8 cellular contexts compared by ENCODE assay signal in the genomic region with DNA sequence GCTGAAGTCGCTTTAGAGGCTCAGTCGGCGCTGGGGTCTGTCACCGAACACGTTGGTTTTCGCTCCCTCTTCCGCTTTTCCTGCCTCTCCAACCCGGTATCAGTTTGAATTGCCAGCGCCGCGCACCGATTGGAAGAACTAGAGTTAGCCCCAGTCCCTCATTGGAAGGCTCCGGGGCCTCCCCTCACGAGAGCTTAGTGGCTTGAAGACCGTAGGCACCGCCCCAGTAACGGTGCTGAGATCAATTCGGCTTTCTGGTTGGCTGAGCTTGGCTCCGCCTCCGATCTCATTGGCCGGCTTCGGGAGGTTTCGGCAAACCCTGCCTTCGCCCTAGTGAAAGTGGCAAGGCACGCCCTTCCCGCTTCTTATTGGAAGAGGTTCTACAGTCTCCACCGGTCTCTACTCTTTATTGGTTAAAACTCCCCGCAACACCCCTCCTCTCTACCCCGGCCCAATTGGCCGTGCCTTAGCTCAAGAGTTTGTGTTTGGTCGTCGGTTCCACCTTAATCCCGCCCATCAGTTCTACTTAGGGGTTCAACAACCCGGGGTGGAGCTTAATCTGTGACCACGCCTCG. TPM values are rescaled to one million over a fixed set of nuclear protein-coding genes. Genes with fewer than 3 reads are reported as not detected.
DNase-seq lines count a peak whose midpoint lies in the region; ATAC-seq and TF ChIP-seq lines count a peak whose summit lies in the region.
"Not testable (repeated sequence)": the region's sequence is repeated elsewhere in the genome, so short reads cannot be mapped to it uniquely, and the experiment has no call there.

A gene (minus strand): TSS at position 51 of the 575 bp plus-strand sequence. CDS start 814 bp downstream, outside the sequence.

- H3F3A ChIP-seq in SK-N-SH (replicated peaks; ENCODE audit: insufficient read depth), result not testable (repeated sequence)

- not testable (repeated sequence) for H2AFZ ChIP-seq in SK-N-SH (ENCODE audit: low read depth)

- TF ChIP-seq RAD21 in SK-N-SH (IDR thresholded peaks at IDR 0.05; ENCODE audit: low read length), result not testable (repeated sequence)

- DNase-seq in NCI-H1105 (lab: John Stamatoyannopoulos, UW) (peak; percentile 99), SK-N-SH (peak; percentile 70), foreskin melanocyte (peak; percentile 99), occipital lobe (lab: John Stamatoyannopoulos, UW) (peak; percentile 99)
- peak; percentile 78 to 91 (median 84) for DNase-seq in activated naive CD4-positive, alpha-beta T cell (lab: John Stamatoyannopoulos, UW)

- not testable (repeated sequence) for H3K9me2 ChIP-seq in SK-N-SH

- H4K20me1 ChIP-seq in SK-N-SH (ENCODE audit: insufficient read depth), result not testable (repeated sequence)

- H3K9ac ChIP-seq in SK-N-SH, result peak within 1 kb of the TSS; percentile 79
- H3K9ac ChIP-seq in subcutaneous abdominal adipose tissue (ENCODE audit: low read length in 5 of 5), result not testable (repeated sequence)

- H3K9me3 ChIP-seq in SK-N-SH; subcutaneous abdominal adipose tissue (ENCODE audit: control insufficient read depth in 5 of 5, low read length in 5 of 5): not testable (repeated sequence)

- H3K4me1 ChIP-seq in SK-N-SH (ENCODE audit: control insufficient read depth in 1 of 2, insufficient read depth in 2 of 2, low read depth in 1 of 2, low read length in 1 of 2); subcutaneous abdominal adipose tissue (ENCODE audit: control insufficient read depth in 5 of 5, insufficient read depth in 5 of 5, low read length in 5 of 5): not testable (repeated sequence)

- CTCF ChIA-PET in SK-N-SH (lab: Yijun Ruan, JAX), result not testable (repeated sequence)

- TF ChIP-seq EP300 in SK-N-SH (IDR thresholded peaks at IDR 0.05; ENCODE audit: borderline replicate concordance in 1 of 2, low read depth in 1 of 2, low read length in 1 of 2), result not testable (repeated sequence)

- WGBS in SK-N-SH (ENCODE audit: low lambda C conversion rate), result under 1% methylated on average over 9 of the region's 36 CpGs

- not testable (repeated sequence) for H3K36me3 ChIP-seq in SK-N-SH (replicated peaks in 1 of 2; ENCODE audit: control insufficient read depth in 1 of 2, insufficient read depth in 2 of 2, low read length in 1 of 2); subcutaneous abdominal adipose tissue (ENCODE audit: control insufficient read depth in 5 of 5, insufficient read depth in 5 of 5, low read length in 5 of 5)

- not testable (repeated sequence) for TF ChIP-seq CTCF in SK-N-SH (IDR thresholded peaks at IDR 0.05)

- not testable (repeated sequence) for H3K4me2 ChIP-seq in SK-N-SH

- POLR2A ChIA-PET in SK-N-SH (lab: Yijun Ruan, JAX), result not testable (repeated sequence)

- H3K79me2 ChIP-seq in SK-N-SH (ENCODE audit: insufficient read depth), result not testable (repeated sequence)

- ATAC-seq in HG02763 (IDR thresholded peaks at IDR 0.05; ENCODE audit: unreplicated experiment), result peak; percentile 88

- H3K27me3 ChIP-seq in SK-N-SH (ENCODE audit: insufficient read depth); subcutaneous abdominal adipose tissue (ENCODE audit: control insufficient read depth in 5 of 5, insufficient read depth in 4 of 5, low read length in 5 of 5): not testable (repeated sequence)

- H3K4me3 ChIP-seq in GM08714 (ENCODE audit: low read length) (peak within 1 kb of the TSS; percentile 79; the same call in 1 of the 2 replicates), SK-N-SH (ENCODE audit: low read depth in 2 of 2, low read length in 1 of 2) (peak within 1 kb of the TSS; percentile 35 to 49; a peak in 2 of 4 replicates), subcutaneous abdominal adipose tissue (ENCODE audit: low read depth in 1 of 5, low read length in 5 of 5) (peak within 1 kb of the TSS in 4 of 5 donors; percentile 40 to 59 (median 50))

- H3K27ac ChIP-seq in SK-N-SH (ENCODE audit: low read depth in 2 of 2, low read length in 1 of 2), result peak within 1 kb of the TSS in 1 of 2 experiments; percentile 62; a peak in 2 of 4 replicates
- not testable (repeated sequence) for H3K27ac ChIP-seq in subcutaneous abdominal adipose tissue (ENCODE audit: low read depth, low read length)

TF ChIP-seq in SK-N-SH, 30 proteins besides CTCF, POLR2A, EP300 and RAD21:
- TF ChIP-seq, protein P1, sequence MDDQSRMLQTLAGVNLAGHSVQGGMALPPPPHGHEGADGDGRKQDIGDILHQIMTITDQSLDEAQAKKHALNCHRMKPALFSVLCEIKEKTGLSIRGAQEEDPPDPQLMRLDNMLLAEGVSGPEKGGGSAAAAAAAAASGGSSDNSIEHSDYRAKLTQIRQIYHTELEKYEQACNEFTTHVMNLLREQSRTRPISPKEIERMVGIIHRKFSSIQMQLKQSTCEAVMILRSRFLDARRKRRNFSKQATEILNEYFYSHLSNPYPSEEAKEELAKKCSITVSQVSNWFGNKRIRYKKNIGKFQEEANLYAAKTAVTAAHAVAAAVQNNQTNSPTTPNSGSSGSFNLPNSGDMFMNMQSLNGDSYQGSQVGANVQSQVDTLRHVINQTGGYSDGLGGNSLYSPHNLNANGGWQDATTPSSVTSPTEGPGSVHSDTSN (IDR thresholded peaks at IDR 0.05), result peak; percentile 15; the same call in 1 of the 2 replicates
- TF ChIP-seq, protein P2, sequence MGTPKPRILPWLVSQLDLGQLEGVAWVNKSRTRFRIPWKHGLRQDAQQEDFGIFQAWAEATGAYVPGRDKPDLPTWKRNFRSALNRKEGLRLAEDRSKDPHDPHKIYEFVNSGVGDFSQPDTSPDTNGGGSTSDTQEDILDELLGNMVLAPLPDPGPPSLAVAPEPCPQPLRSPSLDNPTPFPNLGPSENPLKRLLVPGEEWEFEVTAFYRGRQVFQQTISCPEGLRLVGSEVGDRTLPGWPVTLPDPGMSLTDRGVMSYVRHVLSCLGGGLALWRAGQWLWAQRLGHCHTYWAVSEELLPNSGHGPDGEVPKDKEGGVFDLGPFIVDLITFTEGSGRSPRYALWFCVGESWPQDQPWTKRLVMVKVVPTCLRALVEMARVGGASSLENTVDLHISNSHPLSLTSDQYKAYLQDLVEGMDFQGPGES (IDR thresholded peaks at IDR 0.05; ENCODE audit: low read depth, low read length), result peak; percentile 41; the same call in 1 of the 2 replicates
- peak; percentile 47 for TF ChIP-seq CHD2 (IDR thresholded peaks at IDR 0.05; ENCODE audit: low read length, partially characterized antibody)
TF ChIP-seq in SK-N-SH: peak in this region for 3; not testable (repeated sequence) for 27.

RNA-seq across cellular contexts. Expression of the gene that starts here (rescaled TPM):
- 8.1 and 8.8 TPM in 2 replicates for polyA plus RNA-seq in SK-N-SH (2012; rRNA removed)
- polyA plus RNA-seq in SK-N-SH (2012; cell fraction: cytosol; rRNA removed), result 8.9 and 9.2 TPM in 2 replicates
- 11.8 and 13.9 TPM in 2 replicates for polyA plus RNA-seq in SK-N-SH (2012; cell fraction: nucleus; rRNA removed)
- total RNA-seq in occipital lobe, result 2.3 TPM
